9 cellular contexts compared by ENCODE assay signal in genomic region chr1:241356187-241356518, GRCh38. TPM values are rescaled to one million over a fixed set of nuclear protein-coding genes. Genes with fewer than 3 reads are reported as not detected.
A peak's percentile ranks its signal among the peaks of the same experiment; 100 is the strongest.
DNase-seq lines count a peak whose midpoint lies in the region; ATAC-seq and TF ChIP-seq lines count a peak whose summit lies in the region.
"Had no signal": no experiment of that assay in that cellular context is flagged by ENCODE, and none has a peak within 500 bp of the region (broad histone marks: within the 10 kb centered on the region; RNA-seq: fewer than 3 reads in every experiment).

No MANE protein-coding gene starts in this region.

- H3K27ac ChIP-seq in WERI-Rb-1 (no peak overlapping the region; the same call in 1 of the 2 replicates), mesodermal cell (ENCODE audit: low read depth, low read length, severe bottlenecking) (no peak overlapping the region)
- H3K27ac ChIP-seq: Peyer's patch had no signal

- H3K36me3 ChIP-seq in BE2C = no peaks in the 10 kb centered on the region; the same call in 1 of the 2 replicates
- no peaks in the 10 kb centered on the region for H3K36me3 ChIP-seq in WERI-Rb-1
- no peaks in the 10 kb centered on the region for H3K36me3 ChIP-seq in mesodermal cell (ENCODE audit: control insufficient read depth, insufficient read depth, low read length)
- H3K36me3 ChIP-seq: Peyer's patch had no signal

- H3K9me3 ChIP-seq in BE2C (no peaks in the 10 kb centered on the region), WERI-Rb-1 (ENCODE audit: severe bottlenecking) (no peaks in the 10 kb centered on the region), mesodermal cell (ENCODE audit: control insufficient read depth, low read length) (no peaks in the 10 kb centered on the region)
- H3K9me3 ChIP-seq: Peyer's patch had no signal

- 6 to 11% methylated on average over 11 to 12 of the region's 14 CpGs for WGBS in mesodermal cell (ENCODE audit: insufficient coverage in 2 of 2), 2 experiments

- DNase-seq in BE2C = peak; percentile 6
- peak; percentile 30 for DNase-seq in WERI-Rb-1
- no peak for DNase-seq in central memory CD4-positive, alpha-beta T cell
- DNase-seq in NCI-H526 (lab: John Stamatoyannopoulos, UW) = no peak
- no peak for DNase-seq in activated CD4-positive, alpha-beta T cell treated with anti-CD3 and anti-CD28 coated beads, Interleukin-2, amount 50 U/mL, for 4 hours
- DNase-seq in ecto neural progenitor cell (ENCODE audit: low spot score) = no peak

- peaks cover 35% of the 10 kb centered on the region for H3K27me3 ChIP-seq in BE2C
- no peaks in the 10 kb centered on the region for H3K27me3 ChIP-seq in WERI-Rb-1 (ENCODE audit: insufficient read depth, low read depth, severe bottlenecking)
- H3K27me3 ChIP-seq: Peyer's patch had no signal

- no peaks in the 10 kb centered on the region for H3K4me1 ChIP-seq in BE2C
- H3K4me1 ChIP-seq in mesodermal cell (ENCODE audit: control insufficient read depth, insufficient read depth, low read length, poor library complexity, severe bottlenecking) = no peaks in the 10 kb centered on the region

- no peak for TF ChIP-seq CTCF in BE2C (IDR thresholded peaks at IDR 0.05; ENCODE audit: low read depth, low read length)
- no peak for TF ChIP-seq CTCF in WERI-Rb-1 (IDR thresholded peaks at IDR 0.05; ENCODE audit: low read depth, low read length)

- H3K4me3 ChIP-seq in BE2C (ENCODE audit: low read depth, low read length) (peak overlapping the region; percentile 55), WERI-Rb-1 (ENCODE audit: low read depth, low read length) (peak overlapping the region; percentile 98), mesodermal cell (ENCODE audit: extremely low read depth, insufficient read depth, low read length, poor library complexity, severe bottlenecking) (peak overlapping the region; percentile 48)

- ATAC-seq in GM21390 (IDR thresholded peaks at IDR 0.05; ENCODE audit: unreplicated experiment) = peak; percentile 10

RNA-seq across cellular contexts. Expression of gene RGS7, which starts 0.9 kb away (rescaled TPM):
- not detected for polyA plus RNA-seq in BE2C (2012; ENCODE audit: insufficient read depth, insufficient read length, low read depth)
- polyA plus RNA-seq in mesodermal cell (2013, experiment 1 of 2) = 0.18 TPM
- not detected for polyA plus RNA-seq in mesodermal cell (2013, experiment 2 of 2)

Comparison
In these comparisons a context has a peak if more than half of its experiments do, and no peak if none do; other contexts are left out.
1. DNase-seq: peak in BE2C (single experiment) and WERI-Rb-1 (single experiment); none in central memory CD4-positive, alpha-beta T cell (single experiment), NCI-H526 (0 of 2), activated CD4-positive, alpha-beta T cell treated with anti-CD3 and anti-CD28 coated beads, Interleukin-2, amount 50 U/mL, for 4 hours (0 of 2) and ecto neural progenitor cell (single experiment).
2. H3K4me3 ChIP-seq: peak in every context shown above with its lines; median percentile 98 in WERI-Rb-1; 55 in BE2C; 48 in mesodermal cell.